ENCODE assay signal across 7 cellular contexts in the genomic region with DNA sequence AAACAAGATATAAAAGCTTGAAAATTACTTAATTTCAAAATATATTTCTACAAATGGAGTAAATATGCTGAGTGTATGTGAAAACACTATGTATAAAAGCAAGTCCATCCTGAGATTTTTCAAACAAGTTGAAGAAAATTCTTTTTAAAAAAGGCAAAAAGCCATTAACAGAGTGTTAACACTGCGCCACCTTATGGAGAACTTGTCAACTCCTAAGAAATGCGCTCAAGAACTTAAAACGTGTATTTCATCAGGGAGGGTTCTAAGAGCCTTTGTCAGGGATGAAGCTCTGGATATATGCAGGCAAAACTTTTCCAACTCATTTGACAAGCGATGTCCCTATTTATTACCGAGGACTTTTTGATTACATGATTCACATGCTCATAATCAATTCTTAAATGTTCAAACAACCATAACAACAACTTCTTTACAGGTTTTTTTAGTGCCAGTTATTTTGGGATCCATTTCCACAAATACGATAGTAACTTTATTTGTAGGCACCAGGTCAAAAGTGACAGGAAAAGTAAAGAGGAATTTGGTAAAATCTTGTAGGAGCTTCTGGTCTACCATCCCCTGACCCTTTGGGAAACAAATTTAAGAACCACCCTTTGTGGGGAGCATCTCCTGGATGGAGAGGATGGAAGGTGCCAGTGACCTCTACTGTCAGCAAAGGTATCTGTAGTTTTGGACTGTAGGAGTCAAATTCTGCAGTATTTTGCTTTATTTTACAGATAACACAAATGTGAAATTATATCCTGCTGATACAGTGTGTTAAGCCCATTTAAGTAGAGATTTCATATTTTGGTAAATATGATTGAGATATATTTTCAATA. TPM values are rescaled to one million over a fixed set of nuclear protein-coding genes. Genes with fewer than 3 reads are reported as not detected.
DNase-seq lines count a peak whose midpoint lies in the region; ATAC-seq and TF ChIP-seq lines count a peak whose summit lies in the region.

No MANE protein-coding gene starts in this region.

- no peak for ATAC-seq in activated CD8-positive, alpha-beta T cell treated with anti-CD3 and anti-CD28 coated beads for 36 hours
- ATAC-seq in lower lobe of right lung (no peak), GM18858 (IDR thresholded peaks at IDR 0.05; ENCODE audit: unreplicated experiment) (no peak)

- no peak for TF ChIP-seq POLR2A in thyroid gland (IDR thresholded peaks at IDR 0.05)

- no peaks in the 10 kb centered on the region for H3K4me1 ChIP-seq in lower lobe of right lung
- no peaks in the 10 kb centered on the region for H3K4me1 ChIP-seq in thyroid gland

- POLR2A ChIA-PET in activated CD8-positive, alpha-beta T cell treated with anti-CD3 and anti-CD28 coated beads for 36 hours (lab: Charles Lee) = no interaction called here

- no peaks in the 10 kb centered on the region for H3K27me3 Mint-ChIP-seq in activated CD8-positive, alpha-beta T cell treated with anti-CD3 and anti-CD28 coated beads for 36 hours

- H3K4me3 Mint-ChIP-seq in activated CD8-positive, alpha-beta T cell treated with anti-CD3 and anti-CD28 coated beads for 36 hours = no peak overlapping the region

- 18 to 20% methylated on average over 6 of the region's 6 CpGs for WGBS in thyroid gland, 2 donors

- no peaks in the 10 kb centered on the region for H3K36me3 ChIP-seq in lower lobe of right lung
- H3K36me3 ChIP-seq in thyroid gland = no peaks in the 10 kb centered on the region

- H3K4me1 Mint-ChIP-seq in activated CD8-positive, alpha-beta T cell treated with anti-CD3 and anti-CD28 coated beads for 36 hours (ENCODE audit: low read depth) = no peaks in the 10 kb centered on the region

- H3K27me3 ChIP-seq in lower lobe of right lung (ENCODE audit: low read depth) = no peaks in the 10 kb centered on the region
- no peaks in the 10 kb centered on the region for H3K27me3 ChIP-seq in thyroid gland

- peak; percentile 10 for DNase-seq in GM12864 (ENCODE audit: low read depth)
- DNase-seq in KBM-7 = peak; percentile 33
- peak; percentile 16 for DNase-seq in activated CD8-positive, alpha-beta T cell treated with anti-CD3 and anti-CD28 coated beads for 36 hours
- DNase-seq in lower lobe of right lung = no peak
- no peak for DNase-seq in SHP77 treated with DMSO at 0.1 percent for 48 hours (lab: John Stamatoyannopoulos, UW)
- no peak for DNase-seq in thyroid gland

- H3K9me3 ChIP-seq in lower lobe of right lung = no peaks in the 10 kb centered on the region
- no peaks in the 10 kb centered on the region for H3K9me3 ChIP-seq in thyroid gland

- CTCF ChIA-PET in activated CD8-positive, alpha-beta T cell treated with anti-CD3 and anti-CD28 coated beads for 36 hours (lab: Charles Lee) = interaction anchor here (0.6 to 3.7 kb wide), 17 partner anchors 8 to 320 kb away, joined by 3 to 40 read pairs (median 3); no protein-coding TSS in a partner anchor

- in situ Hi-C loops in KBM-7 (cut with MboI; ENCODE audit: low pct_unique_long_range_greater_than_20kb, low sequenced_read_pairs) = no loop called here

- no peaks in the 10 kb centered on the region for H3K36me3 Mint-ChIP-seq in activated CD8-positive, alpha-beta T cell treated with anti-CD3 and anti-CD28 coated beads for 36 hours (ENCODE audit: low read depth)

- H3K9me3 Mint-ChIP-seq in activated CD8-positive, alpha-beta T cell treated with anti-CD3 and anti-CD28 coated beads for 36 hours = no peaks in the 10 kb centered on the region

- intact Hi-C loops in activated CD8-positive, alpha-beta T cell treated with anti-CD3 and anti-CD28 coated beads for 36 hours (cut with micrococcal nuclease) = loop anchor here (5.0 kb wide), 1 partner anchor 304 kb away; no protein-coding TSS in a partner anchor
- intact Hi-C loops in lower lobe of right lung (cut with DNase I) = no loop called here
- intact Hi-C loops in thyroid gland (cut with DNase I) = no loop called here

- no peak overlapping the region for H3K27ac Mint-ChIP-seq in activated CD8-positive, alpha-beta T cell treated with anti-CD3 and anti-CD28 coated beads for 36 hours

- H3K4me3 ChIP-seq in GM12864 (ENCODE audit: low read depth, low read length) (no peak overlapping the region), lower lobe of right lung (no peak overlapping the region), thyroid gland (replicated peaks in 1 of 3) (no peak overlapping the region)

- peak; percentile 55 for TF ChIP-seq CTCF in GM12864 (IDR thresholded peaks at IDR 0.05; ENCODE audit: low read depth, low read length, missing control alignments)
- peak; percentile 35 for TF ChIP-seq CTCF in activated CD8-positive, alpha-beta T cell treated with anti-CD3 and anti-CD28 coated beads for 36 hours (IDR thresholded peaks at IDR 0.05)
- peak; percentile 49 for TF ChIP-seq CTCF in lower lobe of right lung (IDR thresholded peaks at IDR 0.05)
- TF ChIP-seq CTCF in thyroid gland (IDR thresholded peaks at IDR 0.05) = peak in 3 of 6 experiments; percentile 24 to 35 (median 25)

- H3K27ac ChIP-seq in lower lobe of right lung (no peak overlapping the region), thyroid gland (no peak overlapping the region)

RNA-seq across cellular contexts. Expression of gene CALCR, which starts 23.2 kb away (rescaled TPM):
- not detected for total RNA-seq in activated CD8-positive, alpha-beta T cell treated with anti-CD3 and anti-CD28 coated beads for 36 hours
- total RNA-seq in lower lobe of right lung (0.24 TPM), thyroid gland (under 1 TPM in 1 of 4 donors, not detected in 3; 0.11 TPM)

Comparison
In these comparisons a context has a peak if more than half of its experiments do, and no peak if none do; other contexts are left out.
1. DNase-seq: peak in GM12864 (single experiment), KBM-7 (single experiment) and activated CD8-positive, alpha-beta T cell treated with anti-CD3 and anti-CD28 coated beads for 36 hours (single experiment); none in lower lobe of right lung (single experiment), SHP77 treated with DMSO at 0.1 percent for 48 hours (single experiment) and thyroid gland (0 of 2).